In the genomic region with DNA sequence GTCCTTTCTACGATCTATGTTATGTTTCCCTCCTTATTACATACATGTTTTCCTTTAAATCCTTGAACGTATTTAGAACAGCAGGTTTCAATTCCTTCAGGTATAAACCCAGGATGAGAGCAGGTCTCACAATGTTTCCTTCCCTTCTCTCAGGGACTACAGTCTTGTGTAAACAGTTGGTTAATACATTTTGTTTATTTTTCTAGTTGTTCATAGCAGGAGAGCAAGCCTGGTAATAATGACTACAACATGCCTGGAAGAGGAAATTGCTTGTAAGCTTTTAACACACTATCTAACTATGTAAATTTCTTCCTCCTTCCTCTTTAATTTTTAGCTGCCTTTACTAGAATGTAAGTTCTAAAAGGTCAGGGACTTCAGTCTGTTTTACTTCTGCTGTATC, we compare ENCODE assay signal across 20 cellular contexts. TPM values are rescaled to one million over a fixed set of nuclear protein-coding genes. Genes with fewer than 3 reads are reported as not detected.
DNase-seq lines count a peak whose midpoint lies in the region; ATAC-seq, FAIRE-seq and TF ChIP-seq lines count a peak whose summit lies in the region.
"Had no signal": no experiment of that assay in that cellular context is flagged by ENCODE, and none has a peak within 500 bp of the region (broad histone marks: within the 10 kb centered on the region; RNA-seq: fewer than 3 reads in every experiment).

No MANE protein-coding gene starts in this region.

- H3K23ac ChIP-seq in IMR-90 (ENCODE audit: low read depth, low read length) = no peak overlapping the region

- no peak overlapping the region for H2AFZ ChIP-seq in IMR-90 (replicated peaks; ENCODE audit: low read length, poor library complexity)

- no peak overlapping the region for H3K4ac ChIP-seq in IMR-90 (ENCODE audit: low read depth, low read length)

- in situ Hi-C loops in IMR-90 (cut with MboI; ENCODE audit: low sequenced_read_pairs) = no loop called here

- H4K8ac ChIP-seq in IMR-90 (ENCODE audit: low read depth in 2 of 2, low read length in 2 of 2) = no peak overlapping the region

- no peak overlapping the region for H2BK15ac ChIP-seq in IMR-90 (ENCODE audit: low read depth, low read length)

- H3K4me1 ChIP-seq in IMR-90 (ENCODE audit: control insufficient read depth, insufficient read depth, low read length) = no peaks in the 10 kb centered on the region
- no peaks in the 10 kb centered on the region for H3K4me1 ChIP-seq in left lung
- H3K4me1 ChIP-seq: Peyer's patch had no signal

- no peak overlapping the region for H3K4me2 ChIP-seq in IMR-90 (ENCODE audit: low read depth, low read length)

- H3K18ac ChIP-seq in IMR-90 (ENCODE audit: low read depth, low read length) = no peak overlapping the region

- H2AK9ac ChIP-seq in IMR-90 (replicated peaks; ENCODE audit: low read depth, low read length, poor library complexity) = no peak overlapping the region

- H3K4me3 ChIP-seq in IMR-90 (ENCODE audit: insufficient read depth, low read depth, low read length) (no peak overlapping the region), bronchial epithelial cell (ENCODE audit: low read depth, low read length) (no peak overlapping the region), left lung (no peak overlapping the region)
- H3K4me3 ChIP-seq: Peyer's patch had no signal

- no peak for TF ChIP-seq POLR2A in IMR-90 (IDR thresholded peaks at IDR 0.05; ENCODE audit: low read depth, low read length)

- no peak overlapping the region for H3K56ac ChIP-seq in IMR-90 (ENCODE audit: extremely low read depth, insufficient read depth, low read length)

- H3K9me3 ChIP-seq in IMR-90 (ENCODE audit: control insufficient read depth, insufficient read depth, low read length) (no peaks in the 10 kb centered on the region), left lung (no peaks in the 10 kb centered on the region)
- H3K9me3 ChIP-seq: Peyer's patch had no signal

- DNase-seq in AG08396 (ENCODE audit: low spot score) = peak; percentile 20
- peak; percentile 61 for DNase-seq in IMR-90
- peak; percentile 61 for DNase-seq in bronchial epithelial cell (ENCODE audit: low read depth)
- no peak for DNase-seq in left lung
- no peak for DNase-seq in NAMALWA (ENCODE audit: low spot score)
- DNase-seq in SIG-M5 treated with dmso at 0.1 percent for 504 hours (lab: John Stamatoyannopoulos, UW; ENCODE audit: unreplicated experiment) = no peak
- no peak for DNase-seq in putamen (ENCODE audit: low spot score)
- no peak for DNase-seq in NCI-H2107 (lab: John Stamatoyannopoulos, UW)
- DNase-seq: C1 segment of cervical spinal cord, GF-D8, H7, HFFc6, KG1, NCI-H1417 treated with DMSO at 0.1 percent for 48 hours, NCI-H187 treated with DMSO at 0.1 percent for 48 hours, NCI-H2171, NCI-H446, NCI-H526 treated with DMSO at 0.1 percent for 48 hours, Peyer's patch had no signal

- dilution Hi-C loops in IMR-90 (cut with HindIII; ENCODE audit: low sequenced_read_pairs, unreplicated experiment) = no loop called here

- H3K27me3 ChIP-seq in IMR-90 (ENCODE audit: control insufficient read depth, insufficient read depth, low read length) (no peaks in the 10 kb centered on the region), bronchial epithelial cell (ENCODE audit: control insufficient read depth, insufficient read depth, low read length) (no peaks in the 10 kb centered on the region), left lung (peaks cover 0 to 1% of the 10 kb centered on the region in 2 donors)
- H3K27me3 ChIP-seq: Peyer's patch had no signal

- H3K27ac ChIP-seq in IMR-90 (ENCODE audit: insufficient read depth, low read length) = no peak overlapping the region
- no peak overlapping the region for H3K27ac ChIP-seq in left lung
- H3K27ac ChIP-seq: Peyer's patch had no signal

- no peak overlapping the region for H2BK120ac ChIP-seq in IMR-90 (ENCODE audit: low read depth, low read length)

- H3K9me1 ChIP-seq in IMR-90 (ENCODE audit: insufficient read depth, low read length) = no peaks in the 10 kb centered on the region

- no peak overlapping the region for H3K14ac ChIP-seq in IMR-90 (replicated peaks; ENCODE audit: low read depth, low read length)

- BruUV-seq in IMR-90 (replicated peaks; lab: Mats Ljungman, UMichigan) = no TSS peak

- H2AK5ac ChIP-seq in IMR-90 (ENCODE audit: low read depth, low read length) = no peak overlapping the region

- no peak overlapping the region for H2BK20ac ChIP-seq in IMR-90 (ENCODE audit: low read depth, low read length)

- H4K5ac ChIP-seq in IMR-90 (ENCODE audit: low read depth, low read length) = no peak overlapping the region

- peak overlapping the region; percentile 27 for H2BK5ac ChIP-seq in IMR-90 (ENCODE audit: low read depth, low read length, poor library complexity, severe bottlenecking)

- FAIRE-seq in bronchial epithelial cell (lab: Jason Lieb, UNC) = no peak
- FAIRE-seq: GM18507 had no signal

- no peak for TF ChIP-seq CTCF in IMR-90 (conservative IDR thresholded peaks at IDR 0.05; ENCODE audit: low read depth, low read length)
- no peak for TF ChIP-seq CTCF in bronchial epithelial cell (IDR thresholded peaks at IDR 0.05; ENCODE audit: insufficient read depth, low read length, severe bottlenecking)
- no peak for TF ChIP-seq CTCF in left lung (IDR thresholded peaks at IDR 0.05)

- H3K9ac ChIP-seq in IMR-90 (ENCODE audit: low read depth, low read length) = no peak overlapping the region

- peak; percentile 40; the same call in 1 of the 2 replicates for ATAC-seq in IMR-90 (ENCODE audit: low read depth)
- ATAC-seq in left lung = peak; percentile 82

- no peaks in the 10 kb centered on the region for H3K79me1 ChIP-seq in IMR-90 (ENCODE audit: low read depth in 1 of 2, low read length in 2 of 2)

- H3K36me3 ChIP-seq in IMR-90 (ENCODE audit: control insufficient read depth, insufficient read depth, low read length) (no peaks in the 10 kb centered on the region), bronchial epithelial cell (ENCODE audit: control insufficient read depth, insufficient read depth, low read length) (no peaks in the 10 kb centered on the region), left lung (no peaks in the 10 kb centered on the region)
- H3K36me3 ChIP-seq: Peyer's patch had no signal

- no peak overlapping the region for H4K91ac ChIP-seq in IMR-90 (ENCODE audit: insufficient read depth, low read depth, low read length)

- CTCF ChIA-PET in IMR-90 (lab: Yijun Ruan, JAX) = no interaction called here

- no peak for TF ChIP-seq RAD21 in IMR-90 (IDR thresholded peaks at IDR 0.05; ENCODE audit: low read length)

- WGBS in IMR-90 (ENCODE audit: extremely low coverage in 2 of 2, insufficient read length in 1 of 2), 2 experiments = no CpG with 5 or more reads among the region's 2 CpGs

- H4K20me1 ChIP-seq in IMR-90 (ENCODE audit: insufficient read depth, low read length) = no peaks in the 10 kb centered on the region

- intact Hi-C loops in IMR-90 (cut with micrococcal nuclease) = no loop called here
- intact Hi-C loops in left lung (cut with DNase I) = no loop called here

- POLR2A ChIA-PET in IMR-90 (lab: Charles Lee; ENCODE audit: unreplicated experiment) = no interaction called here

TF ChIP-seq in IMR-90, 13 proteins besides CTCF, POLR2A, EP300 and RAD21:
- TF ChIP-seq RCOR1 (IDR thresholded peaks at IDR 0.05; ENCODE audit: insufficient replicate concordance, low read length) (no peak), NFE2L2 (IDR thresholded peaks at IDR 0.05; ENCODE audit: low read depth, low read length) (no peak), CEBPB (IDR thresholded peaks at IDR 0.05; ENCODE audit: low read depth, low read length) (no peak), MXI1 (IDR thresholded peaks at IDR 0.05; ENCODE audit: borderline replicate concordance, low read depth, low read length) (no peak), FOS (IDR thresholded peaks at IDR 0.05; ENCODE audit: low read depth, low read length) (no peak), BHLHE40 (IDR thresholded peaks at IDR 0.05; ENCODE audit: low read depth, low read length) (no peak)
- TF ChIP-seq, protein P1, sequence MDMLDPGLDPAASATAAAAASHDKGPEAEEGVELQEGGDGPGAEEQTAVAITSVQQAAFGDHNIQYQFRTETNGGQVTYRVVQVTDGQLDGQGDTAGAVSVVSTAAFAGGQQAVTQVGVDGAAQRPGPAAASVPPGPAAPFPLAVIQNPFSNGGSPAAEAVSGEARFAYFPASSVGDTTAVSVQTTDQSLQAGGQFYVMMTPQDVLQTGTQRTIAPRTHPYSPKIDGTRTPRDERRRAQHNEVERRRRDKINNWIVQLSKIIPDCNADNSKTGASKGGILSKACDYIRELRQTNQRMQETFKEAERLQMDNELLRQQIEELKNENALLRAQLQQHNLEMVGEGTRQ (IDR thresholded peaks at IDR 0.05; ENCODE audit: low read depth, low read length) = no peak
TF ChIP-seq in IMR-90: peak in this region for 0.

RNA-seq across cellular contexts. Expression of a gene that starts 29.0 kb away (rescaled TPM):
- total RNA-seq in IMR-90 (2012; rRNA removed) = 18.6 and 21.9 TPM in 2 replicates
- 19.8 and 26.3 TPM in 2 replicates for polyA plus RNA-seq in IMR-90 (2012; rRNA removed)
- 22.9 and 37.5 TPM in 2 replicates for polyA plus RNA-seq in IMR-90 (2012; cell fraction: cytosol; rRNA removed)
- 17.5 and 57.8 TPM in 2 replicates for polyA plus RNA-seq in IMR-90 (2012; cell fraction: nucleus; rRNA removed; ENCODE audit: low replicate concordance)
- 1.3 and 3.2 TPM in 2 replicates for total RNA-seq in bronchial epithelial cell
- total RNA-seq in left lung = 10 to 100 TPM; 28.1 to 52.1 TPM

Comparison
In these comparisons a context has a peak if more than half of its experiments do, and no peak if none do; other contexts are left out.
1. DNase-seq: peak in AG08396 (single experiment), IMR-90 (single experiment) and bronchial epithelial cell (single experiment); none in left lung (0 of 2), NAMALWA (single experiment), SIG-M5 treated with dmso at 0.1 percent for 504 hours (single experiment), putamen (single experiment) and NCI-H2107 (single experiment).